In the genomic region with DNA sequence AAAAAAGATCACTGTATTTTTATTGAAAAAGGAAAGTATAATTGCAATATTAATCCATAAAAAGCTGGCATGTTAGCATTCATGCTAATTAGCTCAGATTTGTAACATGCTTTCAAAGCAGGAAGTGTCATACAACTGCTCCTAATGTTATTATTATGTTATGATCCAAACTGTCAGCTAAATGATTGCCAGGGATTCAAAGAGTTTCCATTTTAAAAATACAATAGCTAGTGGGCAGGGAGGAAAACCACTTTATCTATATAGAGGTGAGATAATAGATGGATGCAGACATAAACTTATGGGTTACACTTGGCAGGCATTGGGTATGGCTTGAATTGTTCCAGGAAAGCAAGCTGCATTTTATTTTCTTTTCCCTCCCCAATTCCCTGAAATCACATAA, we compare ENCODE assay signal across 21 cellular contexts.
"Had no signal": no experiment of that assay in that cellular context is flagged by ENCODE, and none has a peak within 500 bp of the region (broad histone marks: within the 10 kb centered on the region; RNA-seq: fewer than 3 reads in every experiment).

No MANE protein-coding gene starts in this region.

- H3K27me3 Mint-ChIP-seq: stimulated activated memory B cell treated with anti-CD40 and anti-IgM and Interleukin-4, amounts not matched to agents 10 μg/mL and 1 μg/mL and 100 μg/mL, for 72 hours; stimulated activated naive CD8-positive, alpha-beta T cell treated with anti-CD3 and anti-CD28 coated beads, Interleukin-15, Interleukin-2, amounts not matched to agents 100 ng/mL and 50 ng/mL, for 24 hours had no signal

- DNase-seq: cortex of kidney; effector memory CD4-positive, alpha-beta T cell; gastrocnemius medialis; islet precursor cell; mammary epithelial cell; natural killer cell; occipital lobe; psoas muscle; retina; right lobe of liver; stimulated activated CD4-positive, alpha-beta T cell treated with anti-CD3 and anti-CD28 coated beads, Interleukin-4, amount 100 ng/mL, for 24 hours; tibial artery; upper lobe of left lung; uterus had no signal

- H3K4me1 ChIP-seq: esophagus muscularis mucosa, gastrocnemius medialis, psoas muscle, right lobe of liver, tibial artery, uterus had no signal

- H3K27ac ChIP-seq: epithelial cell of prostate, esophagus muscularis mucosa, gastrocnemius medialis, neural progenitor cell, psoas muscle, right lobe of liver, tibial artery, upper lobe of left lung, uterus had no signal

- H3K4me1 Mint-ChIP-seq: natural killer cell; stimulated activated memory B cell treated with anti-CD40 and anti-IgM and Interleukin-4, amounts not matched to agents 10 μg/mL and 1 μg/mL and 100 μg/mL, for 72 hours had no signal

- H3K27me3 ChIP-seq: esophagus muscularis mucosa, gastrocnemius medialis, neural progenitor cell, right lobe of liver, tibial artery, upper lobe of left lung, uterus had no signal

- H3K27ac Mint-ChIP-seq: mesothelial cell of epicardium; natural killer cell; neural progenitor cell; stimulated activated memory B cell treated with anti-CD40 and anti-IgM and Interleukin-4, amounts not matched to agents 10 μg/mL and 1 μg/mL and 100 μg/mL, for 72 hours; stimulated activated naive CD8-positive, alpha-beta T cell treated with anti-CD3 and anti-CD28 coated beads, Interleukin-15, Interleukin-2, amounts not matched to agents 100 ng/mL and 50 ng/mL, for 24 hours had no signal

- H3K4me3 Mint-ChIP-seq: mesothelial cell of epicardium; natural killer cell; neural progenitor cell; stimulated activated memory B cell treated with anti-CD40 and anti-IgM and Interleukin-4, amounts not matched to agents 10 μg/mL and 1 μg/mL and 100 μg/mL, for 72 hours; stimulated activated naive CD8-positive, alpha-beta T cell treated with anti-CD3 and anti-CD28 coated beads, Interleukin-15, Interleukin-2, amounts not matched to agents 100 ng/mL and 50 ng/mL, for 24 hours had no signal

- H3K36me3 Mint-ChIP-seq: mesothelial cell of epicardium; natural killer cell; neural progenitor cell; stimulated activated memory B cell treated with anti-CD40 and anti-IgM and Interleukin-4, amounts not matched to agents 10 μg/mL and 1 μg/mL and 100 μg/mL, for 72 hours had no signal

- H3K9me3 Mint-ChIP-seq: mesothelial cell of epicardium; natural killer cell; neural progenitor cell; stimulated activated memory B cell treated with anti-CD40 and anti-IgM and Interleukin-4, amounts not matched to agents 10 μg/mL and 1 μg/mL and 100 μg/mL, for 72 hours; stimulated activated naive CD8-positive, alpha-beta T cell treated with anti-CD3 and anti-CD28 coated beads, Interleukin-15, Interleukin-2, amounts not matched to agents 100 ng/mL and 50 ng/mL, for 24 hours had no signal

- H3K36me3 ChIP-seq: esophagus muscularis mucosa, gastrocnemius medialis, neural progenitor cell, right lobe of liver, tibial artery, upper lobe of left lung, uterus had no signal

- H3K9ac ChIP-seq: neural progenitor cell had no signal

- H3K9me3 ChIP-seq: esophagus muscularis mucosa, gastrocnemius medialis, psoas muscle, right lobe of liver, tibial artery, upper lobe of left lung, uterus had no signal

- FAIRE-seq: endometrium had no signal

- H3K4me3 ChIP-seq: esophagus muscularis mucosa, gastrocnemius medialis, neural progenitor cell, psoas muscle, right lobe of liver, tibial artery, upper lobe of left lung, uterus had no signal

- H3K4me2 ChIP-seq: neural progenitor cell had no signal

- H2AFZ ChIP-seq: neural progenitor cell had no signal
